In the genomic region with DNA sequence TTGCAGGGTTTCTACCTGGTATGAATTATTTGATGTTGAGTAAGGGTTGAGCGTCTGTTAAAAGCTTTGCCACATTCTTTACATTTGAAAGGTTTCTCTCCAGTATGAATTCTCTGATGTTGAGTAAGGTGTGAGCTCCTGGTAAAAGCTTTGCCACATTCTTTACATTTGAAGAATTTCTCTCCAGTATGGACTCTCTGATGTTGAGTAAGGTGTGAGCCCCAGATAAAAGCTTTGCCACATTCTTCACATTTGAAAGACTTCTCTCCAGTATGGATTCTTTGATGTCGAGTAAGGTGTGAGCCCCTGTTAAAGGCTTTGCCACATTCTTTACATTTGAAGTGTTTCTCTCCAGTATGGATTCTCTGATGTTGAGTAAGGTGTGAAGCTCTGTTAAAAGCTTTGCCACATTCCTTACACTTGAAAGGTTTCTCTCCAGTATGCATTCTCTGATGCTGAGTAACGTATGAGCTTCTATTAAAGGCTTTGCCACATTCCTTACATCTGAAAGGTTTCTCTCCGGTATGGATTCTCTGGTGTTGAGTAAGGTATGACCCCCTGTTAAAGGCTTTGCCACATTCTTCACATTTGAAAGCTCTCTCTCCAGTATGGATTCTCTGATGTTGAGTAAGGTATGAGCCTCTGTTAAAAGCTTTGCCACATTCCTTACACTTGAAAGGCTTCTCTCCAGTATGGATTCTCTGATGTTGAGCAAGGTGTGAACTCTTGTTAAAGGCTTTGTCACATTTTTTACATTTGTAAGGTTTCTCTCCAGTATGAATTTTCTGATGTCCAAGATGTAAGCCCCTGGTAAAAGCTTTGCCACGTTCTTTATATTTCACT, we compare ENCODE assay signal across 1 cellular context.
TF ChIP-seq lines count a peak whose summit lies in the region.

No MANE protein-coding gene starts in this region.

TF ChIP-seq in WTC11, 78 proteins besides CTCF, POLR2A, EP300 and RAD21 (continued from another document):
- TF ChIP-seq, protein P1, sequence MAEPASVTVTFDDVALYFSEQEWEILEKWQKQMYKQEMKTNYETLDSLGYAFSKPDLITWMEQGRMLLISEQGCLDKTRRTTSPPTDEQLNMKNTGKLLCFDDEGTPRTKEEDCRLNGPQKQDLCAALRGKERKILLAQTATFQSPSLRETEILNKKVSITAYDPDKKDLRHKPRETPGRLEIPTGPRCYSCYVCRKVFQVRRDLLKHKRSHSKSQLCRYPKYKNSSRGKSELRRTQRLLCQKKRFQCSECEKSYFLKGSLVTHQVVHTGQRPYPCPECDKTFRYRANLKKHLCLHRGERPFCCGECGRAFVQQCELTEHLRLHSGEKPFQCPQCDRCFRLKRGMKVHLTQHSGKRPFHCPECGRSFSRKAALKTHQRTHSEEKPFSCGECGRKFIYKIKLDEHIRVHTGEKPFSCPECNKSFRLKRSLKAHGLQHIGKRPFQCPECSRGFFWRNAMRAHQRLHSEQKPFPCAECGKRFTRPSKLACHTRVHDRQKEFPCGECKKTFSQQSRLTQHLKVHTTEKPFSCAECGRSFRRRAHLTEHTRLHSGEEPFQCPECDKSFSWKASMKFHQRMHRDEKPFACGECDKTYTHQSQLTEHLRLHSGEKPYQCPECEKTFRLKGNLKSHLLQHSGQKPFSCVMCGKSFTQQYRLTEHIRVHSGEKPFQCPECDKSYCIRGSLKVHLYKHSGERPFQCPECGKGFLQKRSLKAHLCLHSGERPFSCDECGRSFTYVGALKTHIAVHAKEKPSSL (CRISPR knock-in tag; conservative IDR thresholded peaks at IDR 0.05), result no peak
- TF ChIP-seq OVOL2 (CRISPR knock-in tag; IDR thresholded peaks at IDR 0.05; ENCODE audit: borderline replicate concordance) (no peak), MYBL2 (CRISPR knock-in tag; IDR thresholded peaks at IDR 0.05) (no peak), FOXP1 (CRISPR knock-in tag; IDR thresholded peaks at IDR 0.05; ENCODE audit: borderline replicate concordance) (no peak)
- TF ChIP-seq, protein P2, sequence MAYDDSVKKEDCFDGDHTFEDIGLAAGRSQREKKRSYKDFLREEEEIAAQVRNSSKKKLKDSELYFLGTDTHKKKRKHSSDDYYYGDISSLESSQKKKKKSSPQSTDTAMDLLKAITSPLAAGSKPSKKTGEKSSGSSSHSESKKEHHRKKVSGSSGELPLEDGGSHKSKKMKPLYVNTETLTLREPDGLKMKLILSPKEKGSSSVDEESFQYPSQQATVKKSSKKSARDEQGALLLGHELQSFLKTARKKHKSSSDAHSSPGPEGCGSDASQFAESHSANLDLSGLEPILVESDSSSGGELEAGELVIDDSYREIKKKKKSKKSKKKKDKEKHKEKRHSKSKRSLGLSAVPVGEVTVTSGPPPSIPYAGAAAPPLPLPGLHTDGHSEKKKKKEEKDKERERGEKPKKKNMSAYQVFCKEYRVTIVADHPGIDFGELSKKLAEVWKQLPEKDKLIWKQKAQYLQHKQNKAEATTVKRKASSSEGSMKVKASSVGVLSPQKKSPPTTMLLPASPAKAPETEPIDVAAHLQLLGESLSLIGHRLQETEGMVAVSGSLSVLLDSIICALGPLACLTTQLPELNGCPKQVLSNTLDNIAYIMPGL (CRISPR knock-in tag; IDR thresholded peaks at IDR 0.05), result no peak
- TF ChIP-seq, protein P3, sequence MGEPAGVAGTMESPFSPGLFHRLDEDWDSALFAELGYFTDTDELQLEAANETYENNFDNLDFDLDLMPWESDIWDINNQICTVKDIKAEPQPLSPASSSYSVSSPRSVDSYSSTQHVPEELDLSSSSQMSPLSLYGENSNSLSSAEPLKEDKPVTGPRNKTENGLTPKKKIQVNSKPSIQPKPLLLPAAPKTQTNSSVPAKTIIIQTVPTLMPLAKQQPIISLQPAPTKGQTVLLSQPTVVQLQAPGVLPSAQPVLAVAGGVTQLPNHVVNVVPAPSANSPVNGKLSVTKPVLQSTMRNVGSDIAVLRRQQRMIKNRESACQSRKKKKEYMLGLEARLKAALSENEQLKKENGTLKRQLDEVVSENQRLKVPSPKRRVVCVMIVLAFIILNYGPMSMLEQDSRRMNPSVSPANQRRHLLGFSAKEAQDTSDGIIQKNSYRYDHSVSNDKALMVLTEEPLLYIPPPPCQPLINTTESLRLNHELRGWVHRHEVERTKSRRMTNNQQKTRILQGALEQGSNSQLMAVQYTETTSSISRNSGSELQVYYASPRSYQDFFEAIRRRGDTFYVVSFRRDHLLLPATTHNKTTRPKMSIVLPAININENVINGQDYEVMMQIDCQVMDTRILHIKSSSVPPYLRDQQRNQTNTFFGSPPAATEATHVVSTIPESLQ (CRISPR knock-in tag; IDR thresholded peaks at IDR 0.05), result no peak
- TF ChIP-seq, protein P4, sequence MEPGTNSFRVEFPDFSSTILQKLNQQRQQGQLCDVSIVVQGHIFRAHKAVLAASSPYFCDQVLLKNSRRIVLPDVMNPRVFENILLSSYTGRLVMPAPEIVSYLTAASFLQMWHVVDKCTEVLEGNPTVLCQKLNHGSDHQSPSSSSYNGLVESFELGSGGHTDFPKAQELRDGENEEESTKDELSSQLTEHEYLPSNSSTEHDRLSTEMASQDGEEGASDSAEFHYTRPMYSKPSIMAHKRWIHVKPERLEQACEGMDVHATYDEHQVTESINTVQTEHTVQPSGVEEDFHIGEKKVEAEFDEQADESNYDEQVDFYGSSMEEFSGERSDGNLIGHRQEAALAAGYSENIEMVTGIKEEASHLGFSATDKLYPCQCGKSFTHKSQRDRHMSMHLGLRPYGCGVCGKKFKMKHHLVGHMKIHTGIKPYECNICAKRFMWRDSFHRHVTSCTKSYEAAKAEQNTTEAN (CRISPR knock-in tag; IDR thresholded peaks at IDR 0.05), result no peak
TF ChIP-seq in WTC11: peak in this region for 0.
